Comparison of ENCODE assay signal across 34 cellular contexts in genomic region chr5:12477556-12477955, GRCh38.
"Had no signal": no experiment of that assay in that cellular context is flagged by ENCODE, and none has a peak within 500 bp of the region (broad histone marks: within the 10 kb centered on the region; RNA-seq: fewer than 3 reads in every experiment).

No MANE protein-coding gene starts in this region.

- ATAC-seq: activated naive CD4-positive, alpha-beta T cell treated with anti-CD3 and anti-CD28 coated beads, Interleukin-2, amount 50 U/mL, for 72 hours; activated naive CD8-positive, alpha-beta T cell treated with anti-CD3 and anti-CD28 coated beads, Interleukin-2, amount 50 U/mL, for 24 hours; activated T-cell treated with anti-CD3 and anti-CD28 coated beads, Interleukin-2, amount 50 U/mL, for 4 hours; activated T-cell treated with anti-CD3 and anti-CD28 coated beads, Interleukin-2, amount 50 U/mL, for 72 hours; activated T-helper 17 cell treated with anti-CD3 and anti-CD28 coated beads, Interleukin-2, amount 50 U/mL, for 72 hours; body of pancreas had no signal

- H3K9me3 ChIP-seq: adrenal gland, ascending aorta, body of pancreas had no signal

- H3K36me3 ChIP-seq: adrenal gland, ascending aorta, brain microvascular endothelial cell, breast epithelium, cardiac muscle cell had no signal

- H3K4me1 ChIP-seq: adrenal gland, ascending aorta, body of pancreas, breast epithelium had no signal

- H3K27ac ChIP-seq: adrenal gland, ascending aorta, body of pancreas, brain microvascular endothelial cell, breast epithelium, cardiac muscle cell had no signal

- FAIRE-seq: astrocyte, bronchial epithelial cell had no signal

- DNase-seq: activated effector memory CD4-positive, alpha-beta T cell treated with anti-CD3 and anti-CD28 coated beads, Interleukin-2, amount 50 U/mL, for 16 hours; activated effector memory CD4-positive, alpha-beta T cell treated with Interleukin-2 at 50 U/mL for 16 hours; activated gamma-delta T cell; activated gamma-delta T cell treated with Interleukin-2 at 50 U/mL for 16 hours; activated naive CD4-positive, alpha-beta T cell; activated naive CD4-positive, alpha-beta T cell treated with anti-CD3 and anti-CD28 coated beads for 36 hours; activated naive CD4-positive, alpha-beta T cell treated with anti-CD3 and anti-CD28 coated beads, Interleukin-2, amount 10 ng/mL, durations not matched to agents 7 days and 5 days; activated naive CD4-positive, alpha-beta T cell treated with anti-CD3 and anti-CD28 coated beads, Interleukin-2, amount 50 U/mL, for 16 hours; activated naive CD4-positive, alpha-beta T cell treated with Interleukin-2 at 50 U/mL for 16 hours; activated naive CD8-positive, alpha-beta T cell treated with anti-CD3 and anti-CD28 coated beads for 36 hours; activated naive CD8-positive, alpha-beta T cell treated with anti-CD3 and anti-CD28 coated beads, Interleukin-2, amount 10 ng/mL, durations not matched to agents 7 days and 5 days; activated naive CD8-positive, alpha-beta T cell treated with anti-CD3 and anti-CD28 coated beads, Interleukin-2, amount 50 U/mL, for 24 hours; activated T-cell treated with anti-CD3 and anti-CD28 coated beads, Interleukin-2, amount 50 U/mL, for 1 hour; activated T-cell treated with anti-CD3 and anti-CD28 coated beads, Interleukin-2, amount 50 U/mL, for 24 hours; activated T-cell treated with anti-CD3 and anti-CD28 coated beads, Interleukin-2, amount 50 U/mL, for 4 hours; activated T-cell treated with anti-CD3 and anti-CD28 coated beads, Interleukin-2, amount 50 U/mL, for 48 hours; activated T-cell treated with anti-CD3 and anti-CD28 coated beads, Interleukin-2, amount 50 U/mL, for 72 hours; adrenal gland; amniotic stem cell; amygdala; anterior cingulate cortex; aorta; body of pancreas; brain microvascular endothelial cell; caudate nucleus; central memory CD4-positive, alpha-beta T cell; cerebellar nuclear complex had no signal

- H3K27me3 ChIP-seq: adrenal gland, ascending aorta, body of pancreas, brain microvascular endothelial cell, breast epithelium, cardiac muscle cell had no signal

- H3K4me3 ChIP-seq: adrenal gland, ascending aorta, body of pancreas, breast epithelium, cardiac muscle cell had no signal
